ENCODE assay signal across 15 cellular contexts in genomic region chr5:124124711-124125229, GRCh38.
DNase-seq lines count a peak whose midpoint lies in the region; ATAC-seq and TF ChIP-seq lines count a peak whose summit lies in the region.
"Had no signal": no experiment of that assay in that cellular context is flagged by ENCODE, and none has a peak within 500 bp of the region (broad histone marks: within the 10 kb centered on the region; RNA-seq: fewer than 3 reads in every experiment).

No MANE protein-coding gene starts in this region.

- peak overlapping the region; percentile 17 for H3K9ac ChIP-seq in adipocyte (ENCODE audit: low read length)

- H3K4me3 Mint-ChIP-seq in activated T-helper 2 cell treated with anti-CD3 and anti-CD28 coated beads, Interferon-gamma antibody, Interleukin-2, Interleukin-4, amounts not matched to agents 10 μg/mL and 5 μg/mL and 100 μg/mL, durations not matched to agents 14 hours and 24 hours and 36 hours (ENCODE audit: low read depth): no peak overlapping the region
- H3K4me3 Mint-ChIP-seq: activated CD4-positive, alpha-beta memory T cell treated with anti-CD3 and anti-CD28 coated beads, Interleukin-2, amount 10 ng/mL, durations not matched to agents 7 days and 5 days had no signal

- H3K27ac Mint-ChIP-seq in activated T-helper 2 cell treated with anti-CD3 and anti-CD28 coated beads, Interferon-gamma antibody, Interleukin-2, Interleukin-4, amounts not matched to agents 10 μg/mL and 5 μg/mL and 100 μg/mL, durations not matched to agents 14 hours and 24 hours and 36 hours: no peak overlapping the region
- H3K27ac Mint-ChIP-seq: activated CD4-positive, alpha-beta memory T cell treated with anti-CD3 and anti-CD28 coated beads, Interleukin-2, amount 10 ng/mL, durations not matched to agents 7 days and 5 days had no signal

- H3K27me3 ChIP-seq in adipocyte (replicated peaks; ENCODE audit: control insufficient read depth, insufficient read depth, low read length) (no peaks in the 10 kb centered on the region), dorsolateral prefrontal cortex (no peaks in the 10 kb centered on the region)
- H3K27me3 ChIP-seq: pancreas, spleen had no signal

- peaks cover 6% of the 10 kb centered on the region for H3K9me3 ChIP-seq in adipocyte (ENCODE audit: control insufficient read depth, low read length)
- H3K9me3 ChIP-seq: pancreas had no signal

- intact Hi-C loops in activated T-helper 2 cell treated with anti-CD3 and anti-CD28 coated beads, Interferon-gamma antibody, Interleukin-2, Interleukin-4, amounts not matched to agents 10 μg/mL and 5 μg/mL and 100 μg/mL, durations not matched to agents 14 hours and 24 hours and 36 hours (cut with micrococcal nuclease): no loop called here
- intact Hi-C loops in dorsolateral prefrontal cortex (cut with DNase I): loop anchor here in 1 of 2 donors (5.0 to 10.0 kb wide), 3 partner anchors 38 to 250 kb away; no protein-coding TSS in a partner anchor

- peaks cover 43% of the 10 kb centered on the region for H3K4me1 ChIP-seq in adipocyte (ENCODE audit: control insufficient read depth, insufficient read depth, low read length)
- H3K4me1 ChIP-seq: pancreas, spleen had no signal

- no peaks in the 10 kb centered on the region for H3K36me3 ChIP-seq in adipocyte (ENCODE audit: control insufficient read depth, insufficient read depth, low read length, severe bottlenecking)
- H3K36me3 ChIP-seq: pancreas, spleen had no signal

- H3K9me3 Mint-ChIP-seq in activated T-helper 2 cell treated with anti-CD3 and anti-CD28 coated beads, Interferon-gamma antibody, Interleukin-2, Interleukin-4, amounts not matched to agents 10 μg/mL and 5 μg/mL and 100 μg/mL, durations not matched to agents 14 hours and 24 hours and 36 hours: no peaks in the 10 kb centered on the region
- H3K9me3 Mint-ChIP-seq: activated CD4-positive, alpha-beta memory T cell treated with anti-CD3 and anti-CD28 coated beads, Interleukin-2, amount 10 ng/mL, durations not matched to agents 7 days and 5 days had no signal

- peak overlapping the region; percentile 14 for H3K4me3 ChIP-seq in adipocyte (ENCODE audit: low read length)
- no peak overlapping the region for H3K4me3 ChIP-seq in dorsolateral prefrontal cortex
- H3K4me3 ChIP-seq: pancreas, SK-N-MC, spleen had no signal

- peak; percentile 9 for DNase-seq in AG08395 (ENCODE audit: low spot score)
- peak; percentile 4 for DNase-seq in NCI-H146 treated with DMSO at 0.1 percent for 48 hours (lab: John Stamatoyannopoulos, UW; ENCODE audit: unreplicated experiment)
- DNase-seq in adipocyte (ENCODE audit: low read depth): peak; percentile 13
- peak; percentile 47 for DNase-seq in medulla oblongata (ENCODE audit: extremely low spot score)
- no peak for DNase-seq in activated T-helper 2 cell treated with anti-CD3 and anti-CD28 coated beads, Interferon-gamma antibody, Interleukin-2, Interleukin-4, amounts not matched to agents 10 μg/mL and 5 μg/mL and 100 μg/mL, durations not matched to agents 14 hours and 24 hours and 36 hours (ENCODE audit: low spot score)
- DNase-seq in NCI-H187 (lab: John Stamatoyannopoulos, UW): no peak
- DNase-seq in dorsolateral prefrontal cortex: no peak
- DNase-seq: activated CD4-positive, alpha-beta memory T cell treated with anti-CD3 and anti-CD28 coated beads, Interleukin-2, amount 10 ng/mL, durations not matched to agents 7 days and 5 days; MM.1S; OCI-M1; pancreas; spleen; stimulated activated naive CD4-positive, alpha-beta T cell had no signal

- H3K27ac ChIP-seq in dorsolateral prefrontal cortex: peak overlapping the region in 4 of 59 donors; percentile 4 to 47 (median 28)
- H3K27ac ChIP-seq: pancreas, SK-N-MC, spleen had no signal

- no peaks in the 10 kb centered on the region for H3K36me3 Mint-ChIP-seq in activated T-helper 2 cell treated with anti-CD3 and anti-CD28 coated beads, Interferon-gamma antibody, Interleukin-2, Interleukin-4, amounts not matched to agents 10 μg/mL and 5 μg/mL and 100 μg/mL, durations not matched to agents 14 hours and 24 hours and 36 hours (ENCODE audit: low read depth)

- no peaks in the 10 kb centered on the region for H3K4me1 Mint-ChIP-seq in activated T-helper 2 cell treated with anti-CD3 and anti-CD28 coated beads, Interferon-gamma antibody, Interleukin-2, Interleukin-4, amounts not matched to agents 10 μg/mL and 5 μg/mL and 100 μg/mL, durations not matched to agents 14 hours and 24 hours and 36 hours (ENCODE audit: low read depth)
- H3K4me1 Mint-ChIP-seq: activated CD4-positive, alpha-beta memory T cell treated with anti-CD3 and anti-CD28 coated beads, Interleukin-2, amount 10 ng/mL, durations not matched to agents 7 days and 5 days had no signal

- no peak for TF ChIP-seq CTCF in dorsolateral prefrontal cortex (IDR thresholded peaks at IDR 0.05 in 54 of 56, conservative IDR thresholded peaks at IDR 0.05 in 2 of 56; ENCODE audit: low read depth in 1 of 56, partially characterized antibody in 56 of 56)

- no peaks in the 10 kb centered on the region for H3K27me3 Mint-ChIP-seq in activated T-helper 2 cell treated with anti-CD3 and anti-CD28 coated beads, Interferon-gamma antibody, Interleukin-2, Interleukin-4, amounts not matched to agents 10 μg/mL and 5 μg/mL and 100 μg/mL, durations not matched to agents 14 hours and 24 hours and 36 hours (ENCODE audit: low read depth)
- H3K27me3 Mint-ChIP-seq: activated CD4-positive, alpha-beta memory T cell treated with anti-CD3 and anti-CD28 coated beads, Interleukin-2, amount 10 ng/mL, durations not matched to agents 7 days and 5 days had no signal

- no peak for ATAC-seq in HG02678 (IDR thresholded peaks at IDR 0.05; ENCODE audit: unreplicated experiment)
- ATAC-seq: pancreas had no signal

Comparison
In these comparisons a context has a peak if more than half of its experiments do, and no peak if none do; other contexts are left out.
1. DNase-seq: peak in AG08395 (single experiment), NCI-H146 treated with DMSO at 0.1 percent for 48 hours (single experiment), adipocyte (single experiment) and medulla oblongata (single experiment); none in activated T-helper 2 cell treated with anti-CD3 and anti-CD28 coated beads, Interferon-gamma antibody, Interleukin-2, Interleukin-4, amounts not matched to agents 10 μg/mL and 5 μg/mL and 100 μg/mL, durations not matched to agents 14 hours and 24 hours and 36 hours (single experiment), NCI-H187 (0 of 2) and dorsolateral prefrontal cortex (0 of 10).